Comparison of ENCODE assay signal across 14 cellular contexts in genomic region chr5:87924451-87924850, GRCh38.
DNase-seq lines count a peak whose midpoint lies in the region; ATAC-seq and TF ChIP-seq lines count a peak whose summit lies in the region.
"Had no signal": no experiment of that assay in that cellular context is flagged by ENCODE, and none has a peak within 500 bp of the region (broad histone marks: within the 10 kb centered on the region; RNA-seq: fewer than 3 reads in every experiment).

No MANE protein-coding gene starts in this region.

- ATAC-seq in upper lobe of right lung (peak; percentile 25), Right ventricle myocardium inferior (no peak)

- no peak overlapping the region for H3K27ac ChIP-seq in endodermal cell (ENCODE audit: low read depth, low read length)
- H3K27ac ChIP-seq in upper lobe of right lung: no peak overlapping the region
- H3K27ac ChIP-seq: RWPE1 had no signal

- peak; percentile 15 for DNase-seq in DMS53 treated with DMSO at 0.1 percent for 48 hours (lab: John Stamatoyannopoulos, UW; ENCODE audit: unreplicated experiment)
- peak; percentile 39 for DNase-seq in HT1080 (ENCODE audit: low read depth)
- peak; percentile 71 for DNase-seq in endodermal cell
- DNase-seq in upper lobe of right lung: no peak
- no peak for DNase-seq in NCI-H187 treated with DMSO at 0.1 percent for 48 hours (lab: John Stamatoyannopoulos, UW)
- DNase-seq in HuH-7.5 (ENCODE audit: low spot score): no peak
- no peak for DNase-seq in Right ventricle myocardium inferior (ENCODE audit: missing footprints)
- DNase-seq: BE2C; CD4-positive, alpha-beta T cell; NCI-H187; NK-92 treated with Interleukin-12 subunit alpha and Interleukin-12 subunit beta, amount 100 ng/mL, for 24 hours; OCI-M1; SW 1271 had no signal

- TF ChIP-seq CTCF in endodermal cell (conservative IDR thresholded peaks at IDR 0.05) (peak; percentile 48), upper lobe of right lung (IDR thresholded peaks at IDR 0.05) (no peak)

- peaks cover 3% of the 10 kb centered on the region for H3K4me1 ChIP-seq in endodermal cell (ENCODE audit: control insufficient read depth, insufficient read depth, low read length)
- no peaks in the 10 kb centered on the region for H3K4me1 ChIP-seq in upper lobe of right lung
- H3K4me1 ChIP-seq: BE2C had no signal

- 82 to 89% methylated on average over 3 to 8 of the region's 8 CpGs for WGBS in endodermal cell (ENCODE audit: insufficient coverage in 1 of 2, insufficient read length in 1 of 2), 2 experiments

- H3K9me3 ChIP-seq in endodermal cell (ENCODE audit: control insufficient read depth, low read length) (no peaks in the 10 kb centered on the region), upper lobe of right lung (no peaks in the 10 kb centered on the region)
- H3K9me3 ChIP-seq: BE2C had no signal

- peaks cover 34% of the 10 kb centered on the region for H3K27me3 Mint-ChIP-seq in endodermal cell (ENCODE audit: insufficient read depth)

- H3K9me3 Mint-ChIP-seq in endodermal cell: peaks cover 16% of the 10 kb centered on the region

- H3K27me3 ChIP-seq in endodermal cell (ENCODE audit: control insufficient read depth, insufficient read depth, low read length, poor library complexity, severe bottlenecking): no peaks in the 10 kb centered on the region
- no peaks in the 10 kb centered on the region for H3K27me3 ChIP-seq in upper lobe of right lung
- H3K27me3 ChIP-seq: BE2C had no signal

- intact Hi-C loops in upper lobe of right lung (cut with DNase I) (no loop called here), Right ventricle myocardium inferior (cut with DNase I) (no loop called here)

- H3K4me3 Mint-ChIP-seq in endodermal cell: no peak overlapping the region
- H3K4me3 Mint-ChIP-seq: CD4-positive, alpha-beta T cell had no signal

- no peaks in the 10 kb centered on the region for H3K36me3 Mint-ChIP-seq in endodermal cell (ENCODE audit: low read depth)

- H3K27ac Mint-ChIP-seq in endodermal cell: no peak overlapping the region
- H3K27ac Mint-ChIP-seq: CD4-positive, alpha-beta T cell had no signal

- H3K4me3 ChIP-seq in endodermal cell (ENCODE audit: low read length): no peak overlapping the region
- no peak overlapping the region for H3K4me3 ChIP-seq in upper lobe of right lung

- H3K36me3 ChIP-seq in endodermal cell (ENCODE audit: control insufficient read depth, insufficient read depth, low read length): no peaks in the 10 kb centered on the region
- no peaks in the 10 kb centered on the region for H3K36me3 ChIP-seq in upper lobe of right lung
- H3K36me3 ChIP-seq: BE2C had no signal

- peaks cover 7% of the 10 kb centered on the region for H3K4me1 Mint-ChIP-seq in endodermal cell

- no peak overlapping the region for H3K9ac ChIP-seq in endodermal cell (ENCODE audit: extremely low read depth, low read length, poor library complexity, severe bottlenecking)

Comparison
In these comparisons a context has a peak if more than half of its experiments do, and no peak if none do; other contexts are left out.
1. DNase-seq: peak in DMS53 treated with DMSO at 0.1 percent for 48 hours (single experiment), HT1080 (single experiment) and endodermal cell (single experiment); none in upper lobe of right lung (single experiment), NCI-H187 treated with DMSO at 0.1 percent for 48 hours (single experiment), HuH-7.5 (single experiment) and Right ventricle myocardium inferior (single experiment).